In the genomic region with DNA sequence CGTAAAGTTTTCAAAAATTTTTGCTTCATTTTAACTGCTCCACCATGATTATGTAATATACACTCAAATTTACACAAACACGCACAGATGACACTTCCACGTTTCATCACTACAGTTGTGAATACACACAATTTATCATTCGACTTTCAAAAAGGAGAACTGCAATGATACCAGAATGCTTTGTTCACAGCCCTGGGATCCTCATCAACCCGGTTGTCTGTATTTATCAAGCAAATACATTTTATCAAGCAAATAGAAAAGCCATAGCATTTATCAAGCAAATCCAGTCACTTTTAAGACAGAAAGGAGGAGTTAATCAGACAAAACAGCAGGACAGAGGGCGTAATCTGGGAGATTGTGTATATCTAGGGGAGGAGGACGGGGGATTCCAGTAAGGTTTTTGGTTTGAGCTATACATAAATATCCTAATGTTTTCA, we compare ENCODE assay signal across 9 cellular contexts. TPM values are rescaled to one million over a fixed set of nuclear protein-coding genes. Genes with fewer than 3 reads are reported as not detected.
DNase-seq lines count a peak whose midpoint lies in the region; ATAC-seq, FAIRE-seq and TF ChIP-seq lines count a peak whose summit lies in the region.
"Had no signal": no experiment of that assay in that cellular context is flagged by ENCODE, and none has a peak within 500 bp of the region (broad histone marks: within the 10 kb centered on the region; RNA-seq: fewer than 3 reads in every experiment).

No MANE protein-coding gene starts in this region.

- H3K4me1 Mint-ChIP-seq in T-helper 17 cell (peaks cover 21% of the 10 kb centered on the region), type B pancreatic cell (ENCODE audit: unreplicated experiment) (peaks cover 14% of the 10 kb centered on the region)

- no peak for TF ChIP-seq CTCF in fibroblast of mammary gland (conservative IDR thresholded peaks at IDR 0.05; ENCODE audit: control insufficient read depth, insufficient read depth, low read depth, low read length)
- TF ChIP-seq CTCF in type B pancreatic cell (conservative IDR thresholded peaks at IDR 0.05), result no peak
- no peak for TF ChIP-seq CTCF in sigmoid colon (IDR thresholded peaks at IDR 0.05)
- TF ChIP-seq CTCF in pancreas (IDR thresholded peaks at IDR 0.05), result no peak

- intact Hi-C loops in right cardiac atrium (cut with DNase I) (no loop called here), Right ventricle myocardium superior (cut with DNase I) (no loop called here), sigmoid colon (cut with DNase I) (no loop called here), pancreas (cut with DNase I) (loop anchor here in 1 of 3 donors (10.0 kb wide), 1 partner anchor 252 kb away; no protein-coding TSS in a partner anchor)

- H3K36me3 Mint-ChIP-seq in T-helper 17 cell (ENCODE audit: low read depth), result no peaks in the 10 kb centered on the region
- H3K36me3 Mint-ChIP-seq in type B pancreatic cell, result no peaks in the 10 kb centered on the region

- H3K4me3 ChIP-seq in right cardiac atrium (ENCODE audit: low read length) (peak overlapping the region; percentile 53), fibroblast of mammary gland (ENCODE audit: control insufficient read depth, low read depth, low read length) (peak overlapping the region; percentile 57), sigmoid colon (no peak overlapping the region), pancreas (no peak overlapping the region)

- H3K9me3 ChIP-seq in right cardiac atrium (ENCODE audit: control insufficient read depth, low read length), result no peaks in the 10 kb centered on the region
- peaks cover 5% of the 10 kb centered on the region for H3K9me3 ChIP-seq in T-helper 17 cell (ENCODE audit: control insufficient read depth, low read length, poor library complexity, severe bottlenecking)
- H3K9me3 ChIP-seq in sigmoid colon, result peaks cover 0 to 3% (median 0%) of the 10 kb centered on the region in 4 donors
- H3K9me3 ChIP-seq in pancreas, result no peaks in the 10 kb centered on the region

- no peak for TF ChIP-seq EP300 in sigmoid colon (IDR thresholded peaks at IDR 0.05)

- DNase-seq in right cardiac atrium, result no peak
- no peak for DNase-seq in Right ventricle myocardium superior
- no peak for DNase-seq in T-helper 17 cell
- no peak for DNase-seq in fibroblast of mammary gland (ENCODE audit: low read depth)
- DNase-seq in type B pancreatic cell (ENCODE audit: extremely low spot score, unreplicated experiment), result no peak
- no peak for DNase-seq in sigmoid colon
- no peak for DNase-seq in left lobe of liver (ENCODE audit: low spot score)
- DNase-seq in pancreas, result no peak
- DNase-seq: NCI-H526 treated with DMSO at 0.1 percent for 48 hours had no signal

- 42% methylated on average over 7 of the region's 7 CpGs for WGBS in right cardiac atrium
- 37 to 41% methylated on average over 7 of the region's 7 CpGs for whole genome bisulfite sequencing in sigmoid colon, 2 donors
- WGBS in pancreas, 2 donors, result 33% methylated on average over 7 of the region's 7 CpGs

- H3K4me3 Mint-ChIP-seq in T-helper 17 cell, result peak overlapping the region; percentile 73
- peak overlapping the region; percentile 90 for H3K4me3 Mint-ChIP-seq in type B pancreatic cell

- H3K27ac Mint-ChIP-seq in T-helper 17 cell (peak overlapping the region; percentile 88), type B pancreatic cell (no peak overlapping the region)

- H3K9me3 Mint-ChIP-seq in type B pancreatic cell, result peaks cover 6% of the 10 kb centered on the region

- H3K4me1 ChIP-seq in right cardiac atrium (ENCODE audit: control insufficient read depth, insufficient read depth, low read length), result no peaks in the 10 kb centered on the region
- peaks cover 0 to 19% (median 3%) of the 10 kb centered on the region in 4 donors for H3K4me1 ChIP-seq in sigmoid colon
- H3K4me1 ChIP-seq in pancreas, result peaks cover 0 to 4% (median 0%) of the 10 kb centered on the region in 3 donors

- H3K27me3 Mint-ChIP-seq in T-helper 17 cell (no peaks in the 10 kb centered on the region), type B pancreatic cell (peaks cover 80% of the 10 kb centered on the region)

- H3K27me3 ChIP-seq in right cardiac atrium (ENCODE audit: control insufficient read depth, insufficient read depth), result no peaks in the 10 kb centered on the region
- H3K27me3 ChIP-seq in sigmoid colon, result peaks cover 4 to 32% (median 7%) of the 10 kb centered on the region in 3 donors
- H3K27me3 ChIP-seq in pancreas, result peaks cover 0 to 16% (median 5%) of the 10 kb centered on the region in 4 donors

- FAIRE-seq in pancreas (lab: Jason Lieb, UNC), result no peak

- no peak overlapping the region for H3K27ac ChIP-seq in right cardiac atrium (ENCODE audit: low read length)
- no peak overlapping the region for H3K27ac ChIP-seq in sigmoid colon
- no peak overlapping the region for H3K27ac ChIP-seq in pancreas

- TF ChIP-seq POLR2A in sigmoid colon (IDR thresholded peaks at IDR 0.05), result no peak

- ATAC-seq in right cardiac atrium (no peak), Right ventricle myocardium superior (ENCODE audit: poor library complexity) (no peak), T-helper 17 cell (no peak), left lobe of liver (no peak), pancreas (no peak)

- no peaks in the 10 kb centered on the region for H3K36me3 ChIP-seq in sigmoid colon
- no peaks in the 10 kb centered on the region for H3K36me3 ChIP-seq in pancreas

RNA-seq across cellular contexts. Expression of a gene that starts 20.3 kb away (rescaled TPM):
- total RNA-seq in right cardiac atrium (1 to 10 TPM; 8.9 to 9.5 (median 9.3) TPM), Right ventricle myocardium superior (7.4 TPM), T-helper 17 cell (10 to 100 TPM; 25.0 to 28.4 TPM), type B pancreatic cell (ENCODE audit: low replicate concordance) (21.4 and 23.9 TPM in 2 replicates), sigmoid colon (10 to 100 TPM; 10.2 to 19.4 (median 15.8) TPM), left lobe of liver (7.3 TPM), pancreas (1 to 10 TPM; 3.5 to 6.9 (median 5.5) TPM)
- polyA plus RNA-seq in right cardiac atrium (9.2 TPM), sigmoid colon (10 to 100 TPM; 12.6 to 21.3 (median 19.8) TPM), pancreas (10 to 100 TPM in 1 of 2 donors, 1 to 10 TPM in 1; 5.7 to 10.2 TPM)

RNA-seq across cellular contexts. Expression of a gene that starts 38.3 kb away (rescaled TPM):
- total RNA-seq in right cardiac atrium (10 to 100 TPM; 34.6 to 42.9 (median 35.9) TPM), Right ventricle myocardium superior (25.1 TPM), T-helper 17 cell (10 to 100 TPM; 54.7 to 60.1 TPM), type B pancreatic cell (ENCODE audit: low replicate concordance) (31.7 and 37.6 TPM in 2 replicates), sigmoid colon (100 to 1,000 TPM in 1 of 4 donors, 10 to 100 TPM in 3; 70.6 to 104 (median 77.2) TPM), left lobe of liver (4.7 TPM), pancreas (10 to 100 TPM; 10.8 to 24.2 (median 13.2) TPM)
- polyA plus RNA-seq in right cardiac atrium (20.1 TPM), sigmoid colon (10 to 100 TPM; 55.9 to 67.2 (median 56.2) TPM), pancreas (10 to 100 TPM in 1 of 2 donors, 1 to 10 TPM in 1; 8.8 to 20.1 TPM)

Comparison
In these comparisons a context has a peak if more than half of its experiments do, and no peak if none do; other contexts are left out.
1. H3K4me3 ChIP-seq: peak in right cardiac atrium (single experiment) and fibroblast of mammary gland (single experiment); none in sigmoid colon (0 of 4) and pancreas (0 of 4).